13 cellular contexts compared by ENCODE assay signal in the genomic region with DNA sequence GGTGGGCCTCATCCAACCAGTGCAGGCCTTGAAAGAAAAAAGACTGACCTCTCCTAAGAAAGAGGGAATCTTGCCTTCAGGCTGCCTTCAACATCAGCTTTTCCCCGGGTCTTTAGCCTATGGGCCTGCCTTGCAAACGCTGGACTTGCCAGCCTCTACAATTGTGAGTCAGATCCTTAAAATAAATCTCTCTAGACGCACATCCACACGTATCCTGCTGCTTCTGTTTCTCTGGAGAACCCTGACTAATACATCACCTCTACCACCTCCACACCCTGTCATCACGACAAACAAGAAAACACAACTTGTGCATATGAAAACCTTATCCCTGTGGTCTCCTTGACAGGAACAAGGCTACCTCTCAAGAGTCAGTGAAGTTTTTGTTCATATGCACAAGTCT. TPM values are rescaled to one million over a fixed set of nuclear protein-coding genes. Genes with fewer than 3 reads are reported as not detected.
A peak's percentile ranks its signal among the peaks of the same experiment; 100 is the strongest.
DNase-seq lines count a peak whose midpoint lies in the region; ATAC-seq and TF ChIP-seq lines count a peak whose summit lies in the region.
"Had no signal": no experiment of that assay in that cellular context is flagged by ENCODE, and none has a peak within 500 bp of the region (broad histone marks: within the 10 kb centered on the region; RNA-seq: fewer than 3 reads in every experiment).

No MANE protein-coding gene starts in this region.

- no peak for TF ChIP-seq CTCF in left lung (IDR thresholded peaks at IDR 0.05)

- in situ Hi-C loops in ACHN (cut with HindIII; ENCODE audit: low pct_ligation_motif_present, low pct_unique_long_range_greater_than_20kb, low sequenced_read_pairs), result no loop called here

- H3K27me3 ChIP-seq in left lung, result no peaks in the 10 kb centered on the region
- H3K27me3 ChIP-seq: upper lobe of right lung had no signal

- ATAC-seq in left lung (peak; percentile 40), GM19397 (IDR thresholded peaks at IDR 0.05; ENCODE audit: unreplicated experiment) (no peak), GM21367 (IDR thresholded peaks at IDR 0.05; ENCODE audit: unreplicated experiment) (no peak)
- ATAC-seq: upper lobe of right lung had no signal

- DNase-seq in ACHN, result peak; percentile 50
- DNase-seq in LHCN-M2 (ENCODE audit: low read depth), result peak; percentile 87
- no peak for DNase-seq in left lung
- no peak for DNase-seq in SKM-1 (lab: John Stamatoyannopoulos, UW; ENCODE audit: unreplicated experiment)
- DNase-seq in NCI-H2107 treated with DMSO at 0.1 percent for 48 hours (lab: John Stamatoyannopoulos, UW; ENCODE audit: unreplicated experiment), result no peak
- DNase-seq: activated naive CD4-positive, alpha-beta T cell treated with anti-CD3 and anti-CD28 coated beads, Interleukin-2, amount 10 ng/mL, durations not matched to agents 7 days and 5 days; C1 segment of cervical spinal cord; foreskin melanocyte; NCI-H1105 treated with DMSO at 0.1 percent for 48 hours; upper lobe of right lung had no signal

- H3K36me3 ChIP-seq in left lung, result no peaks in the 10 kb centered on the region
- H3K36me3 ChIP-seq: upper lobe of right lung had no signal

- peak overlapping the region; percentile 6 for H3K27ac ChIP-seq in cingulate gyrus (ENCODE audit: low read depth, low read length)
- H3K27ac ChIP-seq in left lung, result no peak overlapping the region
- H3K27ac ChIP-seq: upper lobe of right lung had no signal

- intact Hi-C loops in left lung (cut with DNase I), result no loop called here

- H3K4me3 ChIP-seq in left lung, result no peak overlapping the region
- H3K4me3 ChIP-seq: upper lobe of right lung had no signal

- H3K9me3 ChIP-seq in left lung, result no peaks in the 10 kb centered on the region
- H3K9me3 ChIP-seq: upper lobe of right lung had no signal

- H3K4me1 ChIP-seq in left lung, result peaks cover 0 to 51% of the 10 kb centered on the region in 2 donors

RNA-seq across cellular contexts. Expression of gene CYFIP1, which starts 11.8 kb away (rescaled TPM):
- total RNA-seq in LHCN-M2 (2014; rRNA removed), result 71.4 and 90.4 TPM in 2 replicates
- polyA plus RNA-seq in LHCN-M2 (2012), result 68.6 TPM
- total RNA-seq in left lung, result 100 to 1,000 TPM; 141 to 164 TPM

Comparison
In these comparisons a context has a peak if more than half of its experiments do, and no peak if none do; other contexts are left out.
1. DNase-seq: peak in ACHN (single experiment) and LHCN-M2 (single experiment); none in left lung (0 of 2), SKM-1 (single experiment) and NCI-H2107 treated with DMSO at 0.1 percent for 48 hours (single experiment).